8 cellular contexts compared by ENCODE assay signal in genomic region chr10:32207544-32207943, GRCh38.
DNase-seq lines count a peak whose midpoint lies in the region; ATAC-seq and TF ChIP-seq lines count a peak whose summit lies in the region.

No MANE protein-coding gene starts in this region.

- TF ChIP-seq CTCF in CD14-positive monocyte (IDR thresholded peaks at IDR 0.05) = peak; percentile 73
- peak; percentile 42 for TF ChIP-seq CTCF in mesothelial cell of epicardium (IDR thresholded peaks at IDR 0.05; ENCODE audit: unreplicated experiment)
- TF ChIP-seq CTCF in suprapubic skin (IDR thresholded peaks at IDR 0.05) = peak; percentile 15 to 49

- intact Hi-C loops in CD14-positive monocyte (cut with micrococcal nuclease) = loop anchor here in 1 of 2 donors (2.0 to 10.0 kb wide), 2 partner anchors 17 to 153 kb away; partner anchors contain the start of gene KIF5B

- H3K36me3 Mint-ChIP-seq in CD14-positive monocyte = no peaks in the 10 kb centered on the region
- H3K36me3 Mint-ChIP-seq in mesothelial cell of epicardium = peaks cover 3% of the 10 kb centered on the region

- TF ChIP-seq POLR2A in suprapubic skin (IDR thresholded peaks at IDR 0.05) = no peak

- no peaks in the 10 kb centered on the region for H3K9me3 ChIP-seq in suprapubic skin

- WGBS in suprapubic skin = 48% methylated on average over 2 of the region's 2 CpGs

- DNase-seq in CD14-positive monocyte (ENCODE audit: low spot score) (peak; percentile 61), LoVo (ENCODE audit: low spot score) (peak; percentile 64), cerebellar cortex (ENCODE audit: low spot score) (peak; percentile 16), mesothelial cell of epicardium (ENCODE audit: low spot score in 2 of 2, unreplicated experiment in 2 of 2) (no peak), suprapubic skin (ENCODE audit: low spot score in 2 of 2) (no peak), foreskin melanocyte (no peak)
- peak; percentile 18 for DNase-seq in activated CD4-positive, CD25-positive, alpha-beta regulatory T cell treated with anti-CD3 and anti-CD28 coated beads, Interleukin-2, amount 50 U/mL, for 16 hours (ENCODE audit: low read depth, low spot score)

- no peak overlapping the region for H3K4me3 Mint-ChIP-seq in CD14-positive monocyte
- no peak overlapping the region for H3K4me3 Mint-ChIP-seq in mesothelial cell of epicardium

- H3K9me3 Mint-ChIP-seq in CD14-positive monocyte (peaks cover 0 to 10% (median 4%) of the 10 kb centered on the region in 7 donors), mesothelial cell of epicardium (peaks cover 11% of the 10 kb centered on the region)

- H3K27me3 Mint-ChIP-seq in CD14-positive monocyte (ENCODE audit: low read depth in 3 of 3) (peaks cover 2 to 5% (median 4%) of the 10 kb centered on the region in 3 donors), mesothelial cell of epicardium (ENCODE audit: low read depth) (no peaks in the 10 kb centered on the region)

- no peaks in the 10 kb centered on the region for H3K36me3 ChIP-seq in suprapubic skin

- H3K4me1 ChIP-seq in suprapubic skin = no peaks in the 10 kb centered on the region

- H3K27ac ChIP-seq in suprapubic skin = no peak overlapping the region

- peak; percentile 57 for ATAC-seq in GM19328 (IDR thresholded peaks at IDR 0.05; ENCODE audit: unreplicated experiment)

- no peaks in the 10 kb centered on the region for H3K27me3 ChIP-seq in suprapubic skin

- H3K4me1 Mint-ChIP-seq in CD14-positive monocyte (peaks cover 13% of the 10 kb centered on the region), mesothelial cell of epicardium (peaks cover 9% of the 10 kb centered on the region)

- no peak overlapping the region for H3K4me3 ChIP-seq in suprapubic skin

- no peak overlapping the region for H3K27ac Mint-ChIP-seq in CD14-positive monocyte
- no peak overlapping the region for H3K27ac Mint-ChIP-seq in mesothelial cell of epicardium

- no peak for TF ChIP-seq EP300 in suprapubic skin (IDR thresholded peaks at IDR 0.05)

Comparison
In these comparisons a context has a peak if more than half of its experiments do, and no peak if none do; other contexts are left out.
1. DNase-seq: peak in CD14-positive monocyte (single experiment), LoVo (single experiment), activated CD4-positive, CD25-positive, alpha-beta regulatory T cell treated with anti-CD3 and anti-CD28 coated beads, Interleukin-2, amount 50 U/mL, for 16 hours (single experiment) and cerebellar cortex (single experiment); none in mesothelial cell of epicardium (0 of 2), suprapubic skin (0 of 2) and foreskin melanocyte (single experiment).
2. Peak in every context shown above with its lines, with median percentiles within 50 percentile points of each other: CTCF ChIP-seq.